25 cellular contexts compared by ENCODE assay signal in genomic region chr17:78793415-78793814, GRCh38. TPM values are rescaled to one million over a fixed set of nuclear protein-coding genes. Genes with fewer than 3 reads are reported as not detected.
DNase-seq lines count a peak whose midpoint lies in the region; ATAC-seq, FAIRE-seq and TF ChIP-seq lines count a peak whose summit lies in the region.
"Had no signal": no experiment of that assay in that cellular context is flagged by ENCODE, and none has a peak within 500 bp of the region (broad histone marks: within the 10 kb centered on the region; RNA-seq: fewer than 3 reads in every experiment).

No MANE protein-coding gene starts in this region.

- no peaks in the 10 kb centered on the region for H3K27me3 ChIP-seq in lower lobe of right lung (ENCODE audit: low read depth)
- H3K27me3 ChIP-seq: ascending aorta, BLaER1, pancreas, uterus had no signal

- no peak for DNase-seq in activated naive CD8-positive, alpha-beta T cell treated with anti-CD3 and anti-CD28 coated beads, Interleukin-2, amount 10 ng/mL, durations not matched to agents 7 days and 5 days
- no peak for DNase-seq in activated naive CD8-positive, alpha-beta T cell treated with anti-CD3 and anti-CD28 coated beads, Interleukin-2, amount 50 U/mL, for 24 hours
- DNase-seq in lower lobe of right lung (peak; percentile 42), urothelium cell line (ENCODE audit: low spot score) (no peak), SW480 (ENCODE audit: low spot score) (no peak)
- no peak for DNase-seq in central memory CD4-positive, alpha-beta T cell
- DNase-seq: activated gamma-delta T cell, DMS 273 treated with DMSO at 0.1 percent for 48 hours, mesenchymal stem cell, MM.1S, naive B cell, NCI-H1417 treated with DMSO at 0.1 percent for 48 hours, NCI-H446, OCI-M1, pancreas, SHP77, T-helper 1 cell, uterus had no signal

- no peaks in the 10 kb centered on the region for H3K27me3 Mint-ChIP-seq in activated naive CD8-positive, alpha-beta T cell treated with anti-CD3 and anti-CD28 coated beads, Interleukin-2, amount 10 ng/mL, durations not matched to agents 7 days and 5 days
- H3K27me3 Mint-ChIP-seq in activated naive CD8-positive, alpha-beta T cell treated with anti-CD3 and anti-CD28 coated beads, Interleukin-2, amount 50 U/mL, for 24 hours, result no peaks in the 10 kb centered on the region
- H3K27me3 Mint-ChIP-seq in activated T-helper 17 cell treated with anti-CD3 and anti-CD28 coated beads, Interleukin-2, amount 50 U/mL, for 72 hours, result no peaks in the 10 kb centered on the region
- H3K27me3 Mint-ChIP-seq: naive B cell had no signal

- POLR2A ChIA-PET in activated naive CD8-positive, alpha-beta T cell treated with anti-CD3 and anti-CD28 coated beads, Interleukin-2, amount 10 ng/mL, durations not matched to agents 7 days and 5 days (lab: Charles Lee), result no interaction called here

- peaks cover 52% of the 10 kb centered on the region for H3K36me3 ChIP-seq in lower lobe of right lung
- H3K36me3 ChIP-seq: uterus had no signal

- H3K36me3 Mint-ChIP-seq in activated naive CD8-positive, alpha-beta T cell treated with anti-CD3 and anti-CD28 coated beads, Interleukin-2, amount 10 ng/mL, durations not matched to agents 7 days and 5 days, result peaks cover 15% of the 10 kb centered on the region
- peaks cover 56% of the 10 kb centered on the region for H3K36me3 Mint-ChIP-seq in activated naive CD8-positive, alpha-beta T cell treated with anti-CD3 and anti-CD28 coated beads, Interleukin-2, amount 50 U/mL, for 24 hours (ENCODE audit: low read depth)
- peaks cover 73% of the 10 kb centered on the region for H3K36me3 Mint-ChIP-seq in activated T-helper 17 cell treated with anti-CD3 and anti-CD28 coated beads, Interleukin-2, amount 50 U/mL, for 72 hours (ENCODE audit: low read depth)

- intact Hi-C loops in lower lobe of right lung (cut with DNase I), result no loop called here

- ATAC-seq in activated naive CD8-positive, alpha-beta T cell treated with anti-CD3 and anti-CD28 coated beads, Interleukin-2, amount 10 ng/mL, durations not matched to agents 7 days and 5 days (ENCODE audit: low read depth), result no peak
- ATAC-seq in activated naive CD8-positive, alpha-beta T cell treated with anti-CD3 and anti-CD28 coated beads, Interleukin-2, amount 50 U/mL, for 24 hours, result no peak
- no peak for ATAC-seq in activated T-helper 17 cell treated with anti-CD3 and anti-CD28 coated beads, Interleukin-2, amount 50 U/mL, for 72 hours (replicated peaks)
- no peak for ATAC-seq in lower lobe of right lung
- no peak for ATAC-seq in HG03442 (IDR thresholded peaks at IDR 0.05; ENCODE audit: unreplicated experiment)
- ATAC-seq: left cardiac atrium, pancreas had no signal

- no peaks in the 10 kb centered on the region for H3K9me3 Mint-ChIP-seq in activated naive CD8-positive, alpha-beta T cell treated with anti-CD3 and anti-CD28 coated beads, Interleukin-2, amount 10 ng/mL, durations not matched to agents 7 days and 5 days
- no peaks in the 10 kb centered on the region for H3K9me3 Mint-ChIP-seq in activated naive CD8-positive, alpha-beta T cell treated with anti-CD3 and anti-CD28 coated beads, Interleukin-2, amount 50 U/mL, for 24 hours
- no peaks in the 10 kb centered on the region for H3K9me3 Mint-ChIP-seq in activated T-helper 17 cell treated with anti-CD3 and anti-CD28 coated beads, Interleukin-2, amount 50 U/mL, for 72 hours
- H3K9me3 Mint-ChIP-seq: naive B cell had no signal

- no peak overlapping the region for H3K4me3 Mint-ChIP-seq in activated naive CD8-positive, alpha-beta T cell treated with anti-CD3 and anti-CD28 coated beads, Interleukin-2, amount 10 ng/mL, durations not matched to agents 7 days and 5 days
- H3K4me3 Mint-ChIP-seq in activated naive CD8-positive, alpha-beta T cell treated with anti-CD3 and anti-CD28 coated beads, Interleukin-2, amount 50 U/mL, for 24 hours, result no peak overlapping the region
- no peak overlapping the region for H3K4me3 Mint-ChIP-seq in activated T-helper 17 cell treated with anti-CD3 and anti-CD28 coated beads, Interleukin-2, amount 50 U/mL, for 72 hours

- H3K9me3 ChIP-seq in lower lobe of right lung, result no peaks in the 10 kb centered on the region
- H3K9me3 ChIP-seq: ascending aorta, BLaER1, pancreas, uterus had no signal

- peak overlapping the region; percentile 18 for H3K27ac Mint-ChIP-seq in activated naive CD8-positive, alpha-beta T cell treated with anti-CD3 and anti-CD28 coated beads, Interleukin-2, amount 10 ng/mL, durations not matched to agents 7 days and 5 days
- no peak overlapping the region for H3K27ac Mint-ChIP-seq in activated naive CD8-positive, alpha-beta T cell treated with anti-CD3 and anti-CD28 coated beads, Interleukin-2, amount 50 U/mL, for 24 hours
- H3K27ac Mint-ChIP-seq in activated T-helper 17 cell treated with anti-CD3 and anti-CD28 coated beads, Interleukin-2, amount 50 U/mL, for 72 hours, result peak overlapping the region; percentile 51

- TF ChIP-seq CTCF in lower lobe of right lung (IDR thresholded peaks at IDR 0.05), result no peak

- H3K27ac ChIP-seq in lower lobe of right lung, result no peak overlapping the region
- H3K27ac ChIP-seq: ascending aorta, BLaER1, pancreas, uterus had no signal

- H3K4me1 Mint-ChIP-seq in activated naive CD8-positive, alpha-beta T cell treated with anti-CD3 and anti-CD28 coated beads, Interleukin-2, amount 10 ng/mL, durations not matched to agents 7 days and 5 days, result peaks cover 17% of the 10 kb centered on the region
- peaks cover 43% of the 10 kb centered on the region for H3K4me1 Mint-ChIP-seq in activated naive CD8-positive, alpha-beta T cell treated with anti-CD3 and anti-CD28 coated beads, Interleukin-2, amount 50 U/mL, for 24 hours
- H3K4me1 Mint-ChIP-seq in activated T-helper 17 cell treated with anti-CD3 and anti-CD28 coated beads, Interleukin-2, amount 50 U/mL, for 72 hours, result peaks cover 49% of the 10 kb centered on the region

- peak; percentile 82 for FAIRE-seq in urothelium cell line (lab: Jason Lieb, UNC)
- FAIRE-seq: endometrium, H54, pancreas had no signal

- H3K4me3 ChIP-seq in lower lobe of right lung, result no peak overlapping the region
- H3K4me3 ChIP-seq: ascending aorta, BLaER1, pancreas, uterus had no signal

- peaks cover 52% of the 10 kb centered on the region for H3K4me1 ChIP-seq in lower lobe of right lung
- H3K4me1 ChIP-seq: uterus had no signal

RNA-seq across cellular contexts. Expression of gene CYTH1, which starts 11.3 kb away (rescaled TPM):
- total RNA-seq in activated naive CD8-positive, alpha-beta T cell treated with anti-CD3 and anti-CD28 coated beads, Interleukin-2, amount 10 ng/mL, durations not matched to agents 7 days and 5 days, result 100 to 1,000 TPM; 180 to 200 TPM
- total RNA-seq in activated T-helper 17 cell treated with anti-CD3 and anti-CD28 coated beads, Interleukin-2, amount 50 U/mL, for 72 hours, result 100 to 1,000 TPM; 173 to 195 TPM
- total RNA-seq in lower lobe of right lung, result 110 TPM

RNA-seq across cellular contexts. Expression of gene USP36, which starts 47.2 kb away (rescaled TPM):
- 10 to 100 TPM; 87.8 to 94.3 TPM for total RNA-seq in activated naive CD8-positive, alpha-beta T cell treated with anti-CD3 and anti-CD28 coated beads, Interleukin-2, amount 10 ng/mL, durations not matched to agents 7 days and 5 days
- total RNA-seq in activated T-helper 17 cell treated with anti-CD3 and anti-CD28 coated beads, Interleukin-2, amount 50 U/mL, for 72 hours, result 100 to 1,000 TPM in 1 of 2 donors, 10 to 100 TPM in 1; 95.3 to 139 TPM
- total RNA-seq in lower lobe of right lung, result 58.6 TPM
